In the genomic region with DNA sequence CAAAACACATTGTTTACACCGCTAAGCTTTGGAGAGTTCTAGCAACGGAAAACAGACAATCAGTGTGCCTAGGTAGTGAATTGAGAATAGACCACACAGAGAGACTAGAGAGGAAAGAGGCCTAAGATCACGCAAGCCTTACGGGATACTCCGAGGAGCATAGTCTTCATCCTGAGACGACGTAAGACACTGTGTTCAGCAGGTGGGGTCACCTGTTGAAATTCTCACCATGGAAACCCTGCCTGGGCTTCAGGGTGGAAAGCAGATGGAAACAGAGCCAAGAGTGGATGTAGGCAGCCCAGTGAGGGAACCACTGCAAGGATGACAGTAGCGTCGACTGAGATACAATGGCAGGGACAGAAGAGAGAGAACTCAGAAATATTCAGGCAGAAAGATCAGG, we compare ENCODE assay signal across 25 cellular contexts.
"Had no signal": no experiment of that assay in that cellular context is flagged by ENCODE, and none has a peak within 500 bp of the region (broad histone marks: within the 10 kb centered on the region; RNA-seq: fewer than 3 reads in every experiment).

No MANE protein-coding gene starts in this region.

- H3K27ac Mint-ChIP-seq: activated CD4-positive, alpha-beta memory T cell treated with anti-CD3 and anti-CD28 coated beads for 36 hours; activated CD8-positive, alpha-beta memory T cell treated with anti-CD3 and anti-CD28 coated beads, Interleukin-2, amount 10 ng/mL, durations not matched to agents 7 days and 5 days; activated naive CD4-positive, alpha-beta T cell treated with anti-CD3 and anti-CD28 coated beads, Interleukin-2, amount 10 ng/mL, durations not matched to agents 7 days and 5 days; activated naive CD8-positive, alpha-beta T cell; activated T-helper 2 cell treated with anti-CD3 and anti-CD28 coated beads, Interferon-gamma antibody, Interleukin-2, Interleukin-4, amounts not matched to agents 10 μg/mL and 5 μg/mL and 100 μg/mL, durations not matched to agents 14 hours and 24 hours and 36 hours; dendritic cell treated with granulocyte-macrophage colony-stimulating factor and Interleukin-4, amounts not matched to agents 40 ng/mL and 50 ng/mL, for 4 days; endodermal cell had no signal

- ATAC-seq: activated CD8-positive, alpha-beta memory T cell treated with anti-CD3 and anti-CD28 coated beads, Interleukin-2, amount 10 ng/mL, durations not matched to agents 7 days and 5 days; activated CD8-positive, alpha-beta T cell treated with anti-CD3 and anti-CD28 coated beads, Interleukin-2, amount 10 ng/mL, durations not matched to agents 7 days and 5 days; esophagus mucosa; foreskin keratinocyte; gastrocnemius medialis; heart left ventricle had no signal

- H3K9me3 Mint-ChIP-seq: activated CD4-positive, alpha-beta memory T cell treated with anti-CD3 and anti-CD28 coated beads for 36 hours; activated naive CD4-positive, alpha-beta T cell treated with anti-CD3 and anti-CD28 coated beads, Interleukin-2, amount 10 ng/mL, durations not matched to agents 7 days and 5 days; activated T-helper 2 cell treated with anti-CD3 and anti-CD28 coated beads, Interferon-gamma antibody, Interleukin-2, Interleukin-4, amounts not matched to agents 10 μg/mL and 5 μg/mL and 100 μg/mL, durations not matched to agents 14 hours and 24 hours and 36 hours; central memory CD8-positive, alpha-beta T cell; dendritic cell treated with granulocyte-macrophage colony-stimulating factor and Interleukin-4, amounts not matched to agents 40 ng/mL and 50 ng/mL, for 4 days; endodermal cell had no signal

- H3K4me3 Mint-ChIP-seq: activated CD4-positive, alpha-beta memory T cell treated with anti-CD3 and anti-CD28 coated beads for 36 hours; activated CD8-positive, alpha-beta memory T cell treated with anti-CD3 and anti-CD28 coated beads, Interleukin-2, amount 10 ng/mL, durations not matched to agents 7 days and 5 days; activated CD8-positive, alpha-beta T cell treated with anti-CD3 and anti-CD28 coated beads, Interleukin-2, amount 10 ng/mL, durations not matched to agents 7 days and 5 days; activated naive CD4-positive, alpha-beta T cell treated with anti-CD3 and anti-CD28 coated beads, Interleukin-2, amount 10 ng/mL, durations not matched to agents 7 days and 5 days; activated naive CD8-positive, alpha-beta T cell; central memory CD8-positive, alpha-beta T cell; dendritic cell treated with granulocyte-macrophage colony-stimulating factor and Interleukin-4, amounts not matched to agents 40 ng/mL and 50 ng/mL, for 4 days; endodermal cell had no signal

- H3K4me1 Mint-ChIP-seq: central memory CD8-positive, alpha-beta T cell had no signal

- DNase-seq: activated CD4-positive, alpha-beta memory T cell treated with anti-CD3 and anti-CD28 coated beads for 36 hours; activated CD4-positive, alpha-beta T cell treated with anti-CD3 and anti-CD28 coated beads for 1 hour; activated CD4-positive, alpha-beta T cell treated with anti-CD3 and anti-CD28 coated beads for 48 hours; activated CD8-positive, alpha-beta memory T cell treated with anti-CD3 and anti-CD28 coated beads, Interleukin-2, amount 10 ng/mL, durations not matched to agents 7 days and 5 days; activated CD8-positive, alpha-beta memory T cell treated with anti-CD3 and anti-CD28 coated beads, Interleukin-2, amount 50 U/mL, for 4 hours; activated CD8-positive, alpha-beta T cell treated with anti-CD3 and anti-CD28 coated beads, Interleukin-2, amount 10 ng/mL, durations not matched to agents 7 days and 5 days; activated effector memory CD4-positive, alpha-beta T cell treated with anti-CD3 and anti-CD28 coated beads, Interleukin-2, amount 50 U/mL, for 16 hours; activated naive CD4-positive, alpha-beta T cell treated with anti-CD3 and anti-CD28 coated beads, Interleukin-2, amount 10 ng/mL, durations not matched to agents 7 days and 5 days; activated T-cell treated with anti-CD3 and anti-CD28 coated beads, Interleukin-2, amount 50 U/mL, for 1 hour; amniotic stem cell; anterior cingulate cortex; brain microvascular endothelial cell; dorsolateral prefrontal cortex; effector memory CD4-positive, alpha-beta T cell; endodermal cell; foreskin keratinocyte; gastrocnemius medialis; glutamatergic neuron; heart left ventricle; T-helper 2 cell had no signal

- H3K27me3 Mint-ChIP-seq: activated CD4-positive, alpha-beta memory T cell treated with anti-CD3 and anti-CD28 coated beads for 36 hours; activated CD8-positive, alpha-beta memory T cell treated with anti-CD3 and anti-CD28 coated beads, Interleukin-2, amount 10 ng/mL, durations not matched to agents 7 days and 5 days; activated naive CD4-positive, alpha-beta T cell treated with anti-CD3 and anti-CD28 coated beads, Interleukin-2, amount 10 ng/mL, durations not matched to agents 7 days and 5 days; activated naive CD8-positive, alpha-beta T cell; central memory CD8-positive, alpha-beta T cell; dendritic cell treated with granulocyte-macrophage colony-stimulating factor and Interleukin-4, amounts not matched to agents 40 ng/mL and 50 ng/mL, for 4 days had no signal
